In the genomic region with DNA sequence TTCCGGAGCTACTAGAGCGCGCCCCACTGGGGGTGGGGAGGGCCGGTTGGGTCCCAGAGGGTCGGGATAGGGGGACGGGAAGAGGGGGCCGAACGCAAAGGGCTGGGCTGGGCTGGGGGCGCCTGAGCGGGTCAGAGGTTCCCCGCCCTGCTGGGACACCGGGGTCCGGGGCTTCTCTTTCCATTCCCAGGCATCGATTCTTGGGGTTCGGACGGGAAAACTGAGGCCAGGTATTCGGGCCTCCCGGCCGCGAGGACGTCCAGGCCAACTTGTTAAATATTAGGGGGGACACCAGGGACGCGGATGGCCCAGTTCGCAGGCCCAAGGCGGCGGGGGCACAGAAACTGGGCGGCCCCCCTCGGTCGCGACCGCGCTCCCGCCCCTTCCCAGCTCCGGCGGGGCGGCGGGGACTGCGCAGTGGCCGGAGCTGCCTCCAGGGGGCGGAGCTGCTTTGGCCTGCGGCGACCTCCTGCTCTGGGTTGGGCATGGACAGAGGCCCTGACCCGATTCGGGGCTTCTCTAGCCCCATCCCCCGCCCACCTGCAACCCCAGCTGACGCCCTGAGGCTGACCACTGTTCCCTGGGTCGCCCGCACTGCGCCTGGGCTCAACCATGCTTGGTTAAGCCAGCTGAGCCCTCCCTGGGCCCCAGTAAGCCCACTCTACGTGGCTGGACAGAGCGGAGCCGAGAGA, we compare ENCODE assay signal across 1 cellular context.
TF ChIP-seq lines count a peak whose summit lies in the region.

No MANE protein-coding gene starts in this region.

TF ChIP-seq in GM12878, 131 proteins besides CTCF, POLR2A, EP300 and RAD21:
- TF ChIP-seq, protein P1, sequence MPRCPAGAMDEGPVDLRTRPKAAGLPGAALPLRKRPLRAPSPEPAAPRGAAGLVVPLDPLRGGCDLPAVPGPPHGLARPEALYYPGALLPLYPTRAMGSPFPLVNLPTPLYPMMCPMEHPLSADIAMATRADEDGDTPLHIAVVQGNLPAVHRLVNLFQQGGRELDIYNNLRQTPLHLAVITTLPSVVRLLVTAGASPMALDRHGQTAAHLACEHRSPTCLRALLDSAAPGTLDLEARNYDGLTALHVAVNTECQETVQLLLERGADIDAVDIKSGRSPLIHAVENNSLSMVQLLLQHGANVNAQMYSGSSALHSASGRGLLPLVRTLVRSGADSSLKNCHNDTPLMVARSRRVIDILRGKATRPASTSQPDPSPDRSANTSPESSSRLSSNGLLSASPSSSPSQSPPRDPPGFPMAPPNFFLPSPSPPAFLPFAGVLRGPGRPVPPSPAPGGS (IDR thresholded peaks at IDR 0.05; ENCODE audit: borderline replicate concordance, insufficient read depth, low read depth, low read length, poor library complexity, severe bottlenecking): peak; percentile 12
- TF ChIP-seq TCF12 (IDR thresholded peaks at IDR 0.05; ENCODE audit: low read depth, low read length): peak; percentile 55; the same call in 1 of the 2 replicates
- TF ChIP-seq ZNF207 (IDR thresholded peaks at IDR 0.05; ENCODE audit: borderline replicate concordance): peak; percentile 58; the same call in 1 of the 2 replicates
- TF ChIP-seq EZH2 (IDR thresholded peaks at IDR 0.05; ENCODE audit: borderline replicate concordance, control insufficient read depth, low read depth, low read length): no peak
- TF ChIP-seq RB1 (IDR thresholded peaks at IDR 0.05; ENCODE audit: borderline replicate concordance): 0 out of 2 replicates have a peak, but pooled peaks have one; percentile 20
- peak; percentile 39 to 43; a peak in 2 of 4 replicates for TF ChIP-seq IKZF2 (IDR thresholded peaks at IDR 0.05)
- TF ChIP-seq JUNB (IDR thresholded peaks at IDR 0.05): no peak
- peak; percentile 30 to 32; a peak in 2 of 4 replicates for TF ChIP-seq BHLHE40 (IDR thresholded peaks at IDR 0.05; ENCODE audit: borderline replicate concordance in 1 of 2, low read depth in 2 of 2, low read length in 1 of 2)
- TF ChIP-seq ASH2L (IDR thresholded peaks at IDR 0.05; ENCODE audit: borderline replicate concordance, low read depth): 0 out of 2 replicates have a peak, but pooled peaks have one; percentile 1
- no peak for TF ChIP-seq MEF2A (IDR thresholded peaks at IDR 0.05; ENCODE audit: insufficient read depth, low read depth, low read length)
- peak; percentile 21; the same call in 1 of the 2 replicates for TF ChIP-seq BCL11A (IDR thresholded peaks at IDR 0.05; ENCODE audit: low read depth, low read length)
- peak; percentile 43 for TF ChIP-seq MEF2B (IDR thresholded peaks at IDR 0.05; ENCODE audit: partially characterized antibody, poor library complexity, severe bottlenecking)
- TF ChIP-seq NRF1 (conservative IDR thresholded peaks at IDR 0.05; ENCODE audit: low read depth, low read length): 0 out of 2 replicates have a peak, but pooled peaks have one; percentile 24
- no peak for TF ChIP-seq CHD4 (IDR thresholded peaks at IDR 0.05)
- TF ChIP-seq NR2C2 (IDR thresholded peaks at IDR 0.05; ENCODE audit: borderline replicate concordance, control insufficient read depth, insufficient read length, low read depth): no peak
- TF ChIP-seq DPF2 (IDR thresholded peaks at IDR 0.05): peak; percentile 60
- 0 out of 2 replicates have a peak, but pooled peaks have one; percentile 33 for TF ChIP-seq LARP7 (IDR thresholded peaks at IDR 0.05)
- TF ChIP-seq, protein P2, sequence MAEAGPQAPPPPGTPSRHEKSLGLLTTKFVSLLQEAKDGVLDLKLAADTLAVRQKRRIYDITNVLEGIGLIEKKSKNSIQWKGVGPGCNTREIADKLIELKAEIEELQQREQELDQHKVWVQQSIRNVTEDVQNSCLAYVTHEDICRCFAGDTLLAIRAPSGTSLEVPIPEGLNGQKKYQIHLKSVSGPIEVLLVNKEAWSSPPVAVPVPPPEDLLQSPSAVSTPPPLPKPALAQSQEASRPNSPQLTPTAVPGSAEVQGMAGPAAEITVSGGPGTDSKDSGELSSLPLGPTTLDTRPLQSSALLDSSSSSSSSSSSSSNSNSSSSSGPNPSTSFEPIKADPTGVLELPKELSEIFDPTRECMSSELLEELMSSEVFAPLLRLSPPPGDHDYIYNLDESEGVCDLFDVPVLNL (IDR thresholded peaks at IDR 0.05; ENCODE audit: low read depth, low read length): no peak
- TF ChIP-seq GABPA (IDR thresholded peaks at IDR 0.05; ENCODE audit: low read depth): no peak
- TF ChIP-seq SMARCA5 (IDR thresholded peaks at IDR 0.05): peak; percentile 90; the same call in 1 of the 2 replicates
- TF ChIP-seq SIN3A (IDR thresholded peaks at IDR 0.05; ENCODE audit: low read depth, low read length): no peak
- peak; percentile 68; the same call in 1 of the 2 replicates for TF ChIP-seq HDGF (IDR thresholded peaks at IDR 0.05)
- TF ChIP-seq TBL1XR1 (IDR thresholded peaks at IDR 0.05; ENCODE audit: low read depth, low read length): no peak
- peak; percentile 58 for TF ChIP-seq YY1 (IDR thresholded peaks at IDR 0.05; ENCODE audit: low read depth, low read length)
- peak; percentile 49; the same call in 1 of the 2 replicates for TF ChIP-seq SMC3 (IDR thresholded peaks at IDR 0.05; ENCODE audit: borderline replicate concordance, low read length)
- peak; percentile 55 for TF ChIP-seq SP1 (IDR thresholded peaks at IDR 0.05; ENCODE audit: low read depth, low read length)
- TF ChIP-seq, protein P3, sequence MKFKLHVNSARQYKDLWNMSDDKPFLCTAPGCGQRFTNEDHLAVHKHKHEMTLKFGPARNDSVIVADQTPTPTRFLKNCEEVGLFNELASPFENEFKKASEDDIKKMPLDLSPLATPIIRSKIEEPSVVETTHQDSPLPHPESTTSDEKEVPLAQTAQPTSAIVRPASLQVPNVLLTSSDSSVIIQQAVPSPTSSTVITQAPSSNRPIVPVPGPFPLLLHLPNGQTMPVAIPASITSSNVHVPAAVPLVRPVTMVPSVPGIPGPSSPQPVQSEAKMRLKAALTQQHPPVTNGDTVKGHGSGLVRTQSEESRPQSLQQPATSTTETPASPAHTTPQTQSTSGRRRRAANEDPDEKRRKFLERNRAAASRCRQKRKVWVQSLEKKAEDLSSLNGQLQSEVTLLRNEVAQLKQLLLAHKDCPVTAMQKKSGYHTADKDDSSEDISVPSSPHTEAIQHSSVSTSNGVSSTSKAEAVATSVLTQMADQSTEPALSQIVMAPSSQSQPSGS (IDR thresholded peaks at IDR 0.05; ENCODE audit: low read length): no peak
- TF ChIP-seq EGR1 (IDR thresholded peaks at IDR 0.05; ENCODE audit: borderline replicate concordance in 1 of 2, low read depth in 2 of 2, low read length in 2 of 2): peak in 1 of 2 experiments; percentile 38; a peak in 1 of 3 replicates
- TF ChIP-seq STAT3 (IDR thresholded peaks at IDR 0.05; ENCODE audit: low read depth, low read length): no peak
- no peak for TF ChIP-seq NBN (IDR thresholded peaks at IDR 0.05)
- peak; percentile 93 for TF ChIP-seq NR2F1 (conservative IDR thresholded peaks at IDR 0.05)
- TF ChIP-seq RELA (IDR thresholded peaks at IDR 0.05; ENCODE audit: borderline replicate concordance, partially characterized antibody): no peak
- peak; percentile 35 for TF ChIP-seq RUNX3 (IDR thresholded peaks at IDR 0.05; ENCODE audit: low read length)
- TF ChIP-seq POU2F2 (IDR thresholded peaks at IDR 0.05; ENCODE audit: borderline replicate concordance, low read depth, low read length): 0 out of 3 replicates have a peak, but pooled peaks have one; percentile 9
- TF ChIP-seq, protein P4, sequence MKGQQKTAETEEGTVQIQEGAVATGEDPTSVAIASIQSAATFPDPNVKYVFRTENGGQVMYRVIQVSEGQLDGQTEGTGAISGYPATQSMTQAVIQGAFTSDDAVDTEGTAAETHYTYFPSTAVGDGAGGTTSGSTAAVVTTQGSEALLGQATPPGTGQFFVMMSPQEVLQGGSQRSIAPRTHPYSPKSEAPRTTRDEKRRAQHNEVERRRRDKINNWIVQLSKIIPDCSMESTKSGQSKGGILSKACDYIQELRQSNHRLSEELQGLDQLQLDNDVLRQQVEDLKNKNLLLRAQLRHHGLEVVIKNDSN (IDR thresholded peaks at IDR 0.05; ENCODE audit: borderline replicate concordance, extremely low read length, insufficient read depth, low read depth, low read length): no peak
- peak; percentile 34; the same call in 1 of the 2 replicates for TF ChIP-seq CHD2 (IDR thresholded peaks at IDR 0.05; ENCODE audit: borderline replicate concordance, low read depth, low read length)
- TF ChIP-seq GATAD2B (conservative IDR thresholded peaks at IDR 0.05; ENCODE audit: low read depth): 0 out of 2 replicates have a peak, but pooled peaks have one; percentile 13
- TF ChIP-seq TAF1 (IDR thresholded peaks at IDR 0.05; ENCODE audit: borderline replicate concordance, low read depth, low read length): 0 out of 2 replicates have a peak, but pooled peaks have one; percentile 40
- TF ChIP-seq, protein P5, sequence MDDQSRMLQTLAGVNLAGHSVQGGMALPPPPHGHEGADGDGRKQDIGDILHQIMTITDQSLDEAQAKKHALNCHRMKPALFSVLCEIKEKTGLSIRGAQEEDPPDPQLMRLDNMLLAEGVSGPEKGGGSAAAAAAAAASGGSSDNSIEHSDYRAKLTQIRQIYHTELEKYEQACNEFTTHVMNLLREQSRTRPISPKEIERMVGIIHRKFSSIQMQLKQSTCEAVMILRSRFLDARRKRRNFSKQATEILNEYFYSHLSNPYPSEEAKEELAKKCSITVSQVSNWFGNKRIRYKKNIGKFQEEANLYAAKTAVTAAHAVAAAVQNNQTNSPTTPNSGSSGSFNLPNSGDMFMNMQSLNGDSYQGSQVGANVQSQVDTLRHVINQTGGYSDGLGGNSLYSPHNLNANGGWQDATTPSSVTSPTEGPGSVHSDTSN (IDR thresholded peaks at IDR 0.05; ENCODE audit: insufficient replicate concordance, low read depth, low read length): no peak
- TF ChIP-seq KLF5 (IDR thresholded peaks at IDR 0.05; ENCODE audit: partially characterized antibody): peak; percentile 44
- peak; percentile 61 for TF ChIP-seq IKZF1 (conservative IDR thresholded peaks at IDR 0.05)
- TF ChIP-seq BRCA1 (IDR thresholded peaks at IDR 0.05; ENCODE audit: low read depth, low read length): no peak
- no peak; the same call in 1 of the 2 replicates for TF ChIP-seq POLR2AphosphoS5 (IDR thresholded peaks at IDR 0.05; ENCODE audit: low read length)
- TF ChIP-seq PAX5 (IDR thresholded peaks at IDR 0.05; ENCODE audit: borderline replicate concordance, low read depth, low read length): 0 out of 2 replicates have a peak, but pooled peaks have one; percentile 16
- no peak for TF ChIP-seq TCF7 (IDR thresholded peaks at IDR 0.05; ENCODE audit: borderline replicate concordance)
- no peak for TF ChIP-seq KDM1A (IDR thresholded peaks at IDR 0.05; ENCODE audit: borderline replicate concordance)
- TF ChIP-seq FOXK2 (IDR thresholded peaks at IDR 0.05): no peak
- 0 out of 2 replicates have a peak, but pooled peaks have one; percentile 31 for TF ChIP-seq STAT1 (conservative IDR thresholded peaks at IDR 0.05)
- peak; percentile 75 for TF ChIP-seq BACH1 (IDR thresholded peaks at IDR 0.05; ENCODE audit: borderline replicate concordance)
